Comparison of ENCODE assay signal across 9 cellular contexts in the genomic region with DNA sequence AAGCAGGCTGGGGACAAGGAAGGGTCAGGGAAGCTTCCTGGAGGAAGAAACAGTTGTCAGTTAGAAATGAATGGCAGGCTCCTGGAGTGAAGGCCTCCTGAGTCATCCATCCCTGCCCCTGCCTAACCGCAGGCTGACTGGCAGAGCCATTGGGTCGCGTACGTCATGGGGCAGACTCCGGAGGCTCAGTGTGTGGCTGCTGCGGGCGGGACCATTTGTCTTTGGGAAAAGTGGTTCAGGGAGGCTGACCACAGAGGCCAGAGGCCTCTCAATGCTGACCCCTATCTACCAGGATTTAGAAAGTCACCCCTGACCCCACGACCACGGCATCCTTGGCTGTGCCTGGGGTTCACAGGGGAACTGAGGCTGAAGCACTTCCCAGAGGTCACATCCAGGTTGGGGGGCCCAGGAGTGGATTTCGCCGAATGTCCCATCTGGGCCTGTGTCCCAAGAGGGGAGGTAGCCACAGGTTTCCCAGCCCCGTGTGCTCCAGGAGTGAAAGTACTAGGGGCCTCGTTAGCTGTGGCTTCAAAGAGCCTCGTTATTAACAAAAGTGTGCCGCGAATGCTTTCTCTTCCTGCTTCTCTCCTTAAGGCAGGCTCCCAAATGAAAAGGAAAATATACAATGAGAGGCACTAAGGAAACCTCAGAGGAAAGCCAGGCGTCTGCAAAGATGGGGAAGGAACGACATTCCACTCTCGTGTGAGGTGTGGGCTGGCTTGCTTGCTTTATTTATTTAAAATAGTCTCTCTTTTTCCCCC. TPM values are rescaled to one million over a fixed set of nuclear protein-coding genes. Genes with fewer than 3 reads are reported as not detected.
DNase-seq lines count a peak whose midpoint lies in the region; ATAC-seq, FAIRE-seq and TF ChIP-seq lines count a peak whose summit lies in the region.
"Had no signal": no experiment of that assay in that cellular context is flagged by ENCODE, and none has a peak within 500 bp of the region (broad histone marks: within the 10 kb centered on the region; RNA-seq: fewer than 3 reads in every experiment).

No MANE protein-coding gene starts in this region.

- TF ChIP-seq CTCF in AG10803 (conservative IDR thresholded peaks at IDR 0.05; ENCODE audit: low read length) (no peak), K562 (IDR thresholded peaks at IDR 0.05 in 2 of 3, conservative IDR thresholded peaks at IDR 0.05 in 1 of 3; ENCODE audit: insufficient read depth in 2 of 3, low read depth in 1 of 3, low read length in 3 of 3) (peak; percentile 20 to 43 (median 38); a peak in 5 of 6 replicates)

- peaks cover 13 to 57% of the 10 kb centered on the region in 2 experiments for H3K4me1 ChIP-seq in K562 (replicated peaks in 1 of 2; ENCODE audit: control insufficient read depth in 2 of 2, insufficient read depth in 2 of 2, low read length in 2 of 2)
- H3K4me1 ChIP-seq in mesenchymal stem cell (ENCODE audit: control insufficient read depth, insufficient read depth, low read depth, low read length): peaks cover 44% of the 10 kb centered on the region

- no peak overlapping the region for H2AK5ac ChIP-seq in mesenchymal stem cell (ENCODE audit: low read length, severe bottlenecking)

- H3K23ac ChIP-seq in mesenchymal stem cell (ENCODE audit: low read length in 2 of 2): no peak overlapping the region

- no peak for TF ChIP-seq POLR2A in K562 (conservative IDR thresholded peaks at IDR 0.05)

- H3K27me3 ChIP-seq in K562 (ENCODE audit: control insufficient read depth in 2 of 2, insufficient read depth in 2 of 2, low read length in 2 of 2) (no peaks in the 10 kb centered on the region), mesenchymal stem cell (ENCODE audit: control insufficient read depth in 1 of 2, insufficient read depth in 1 of 2, low read length in 2 of 2) (peaks cover 8 to 19% of the 10 kb centered on the region in 2 experiments)

- CTCF ChIA-PET in K562 (lab: Yijun Ruan, JAX; ENCODE audit: low intra/inter-chr PET ratio): no interaction called here

- no peaks in the 10 kb centered on the region for H3K79me2 ChIP-seq in K562 (ENCODE audit: control insufficient read depth, insufficient read depth, low read length)

- no peaks in the 10 kb centered on the region for H3K79me1 ChIP-seq in mesenchymal stem cell (replicated peaks; ENCODE audit: low read length, poor library complexity, severe bottlenecking)

- TF ChIP-seq EP300 in K562 (IDR thresholded peaks at IDR 0.05; ENCODE audit: low read length): 0 out of 2 replicates have a peak, but pooled peaks have one; percentile 11

- H3K4ac ChIP-seq in mesenchymal stem cell (ENCODE audit: low read depth in 1 of 2, low read length in 2 of 2): no peak overlapping the region

- H3K18ac ChIP-seq in mesenchymal stem cell (ENCODE audit: low read depth in 1 of 2, low read length in 2 of 2): peak overlapping the region in 1 of 2 experiments; percentile 56

- H3K27ac ChIP-seq in K562 (ENCODE audit: extremely low read depth, low read depth, low read length) (no peak overlapping the region), mesenchymal stem cell (ENCODE audit: low read length, poor library complexity, severe bottlenecking) (peak overlapping the region; percentile 14)

- H3K9ac ChIP-seq in K562 (ENCODE audit: insufficient read depth in 1 of 2, low read depth in 2 of 2, low read length in 2 of 2): no peak overlapping the region; a peak in 1 of 4 replicates
- H3K9ac ChIP-seq in mesenchymal stem cell (ENCODE audit: low read length): no peak overlapping the region

- peak in 1 of 2 experiments; percentile 29; a peak in 2 of 4 replicates for TF ChIP-seq RAD21 in K562 (CRISPR knock-in tag; conservative IDR thresholded peaks at IDR 0.05 in 1 of 2, IDR thresholded peaks at IDR 0.05 in 1 of 2)

- no peak overlapping the region for H2BK120ac ChIP-seq in mesenchymal stem cell (ENCODE audit: low read depth, low read length)

- H3K4me3 ChIP-seq in AG10803 (ENCODE audit: low read length): no peak overlapping the region
- H3K4me3 ChIP-seq in K562: no peak overlapping the region
- H3K4me3 ChIP-seq in mesenchymal stem cell (ENCODE audit: insufficient read depth in 1 of 2, low read depth in 1 of 2, low read length in 2 of 2): no peak overlapping the region

- no peak overlapping the region for H3K14ac ChIP-seq in mesenchymal stem cell (ENCODE audit: low read length in 2 of 2)

- POLR2A ChIA-PET in K562 (lab: Yijun Ruan, JAX): interaction anchor here (0.6 to 1.4 kb wide), 3 partner anchors 10 to 20 kb away, joined by 3 read pairs; no protein-coding TSS in a partner anchor

- H4K8ac ChIP-seq in mesenchymal stem cell (ENCODE audit: low read length): peak overlapping the region; percentile 58

- no TSS peak for BruUV-seq in K562 (replicated peaks; lab: Mats Ljungman, UMichigan)

- H4K91ac ChIP-seq in mesenchymal stem cell (ENCODE audit: low read length): peak overlapping the region; percentile 14

- in situ Hi-C loops in KBM-7 (cut with MboI; ENCODE audit: low pct_unique_long_range_greater_than_20kb, low sequenced_read_pairs) (no loop called here), K562 (cut with MboI) (no loop called here)

- no peak overlapping the region for H2BK15ac ChIP-seq in mesenchymal stem cell (ENCODE audit: low read depth, poor library complexity, severe bottlenecking)

- H4K20me1 ChIP-seq in K562 (replicated peaks; ENCODE audit: control insufficient read depth, insufficient read depth, low read length): peaks cover 39% of the 10 kb centered on the region

- DNase-seq in AG10803 (ENCODE audit: low read depth) (peak; percentile 57), KBM-7 (peak; percentile 45), K562 (ENCODE audit: extremely low read depth in 1 of 4, low spot score in 3 of 4) (peak; percentile 56 to 66 (median 60)), mesenchymal stem cell (peak; percentile 92), T-helper 2 cell (no peak), NCI-H187 treated with DMSO at 0.1 percent for 48 hours (lab: John Stamatoyannopoulos, UW) (no peak), Kasumi-1 (lab: John Stamatoyannopoulos, UW) (no peak)
- DNase-seq: activated CD4-positive, CD25-positive, alpha-beta regulatory T cell treated with anti-CD3 and anti-CD28 coated beads, Interleukin-2, amount 50 U/mL, for 72 hours had no signal

- peak overlapping the region; percentile 47 for H2BK5ac ChIP-seq in mesenchymal stem cell (ENCODE audit: low read depth, low read length, poor library complexity, severe bottlenecking)

- H2AFZ ChIP-seq in K562 (ENCODE audit: low read depth, low read length) (no peak overlapping the region), mesenchymal stem cell (ENCODE audit: low read depth, low read length) (no peak overlapping the region)

- no peak overlapping the region for H3K4me2 ChIP-seq in K562 (ENCODE audit: insufficient read depth, low read length)
- H3K4me2 ChIP-seq in mesenchymal stem cell (ENCODE audit: low read length, poor library complexity, severe bottlenecking): peak overlapping the region; percentile 29

- H3K9me3 ChIP-seq in K562 (replicated peaks; ENCODE audit: control insufficient read depth, insufficient read depth, low read depth, low read length) (no peaks in the 10 kb centered on the region), mesenchymal stem cell (ENCODE audit: control insufficient read depth, low read length) (no peaks in the 10 kb centered on the region)

- peak; percentile 29 for ATAC-seq in K562
- ATAC-seq in HG03354 (IDR thresholded peaks at IDR 0.05; ENCODE audit: poor library complexity, severe bottlenecking, unreplicated experiment): no peak

- H3K36me3 ChIP-seq in K562 (ENCODE audit: control insufficient read depth, insufficient read depth, low read length) (no peaks in the 10 kb centered on the region), mesenchymal stem cell (ENCODE audit: control insufficient read depth in 1 of 2, insufficient read depth in 2 of 2, low read depth in 1 of 2, low read length in 2 of 2) (no peaks in the 10 kb centered on the region)

- intact Hi-C loops in K562 (cut with micrococcal nuclease): loop anchor here (5.0 to 10.0 kb wide), 2 partner anchors 53 to 90 kb away; no protein-coding TSS in a partner anchor

- FAIRE-seq in K562 (lab: Jason Lieb, UNC): peak; percentile 35

- WGBS in K562 (ENCODE audit: insufficient coverage, low coverage, missing lambda C conversion rate): 29% methylated on average over 19 of the region's 19 CpGs
- WGBS in mesenchymal stem cell: 20% methylated on average over 19 of the region's 19 CpGs

- no peaks in the 10 kb centered on the region for H3K9me1 ChIP-seq in K562 (ENCODE audit: control insufficient read depth, insufficient read depth, low read length)

- no peak overlapping the region for H2BK12ac ChIP-seq in mesenchymal stem cell (ENCODE audit: low read length in 2 of 2)

TF ChIP-seq in K562, 482 proteins besides CTCF, POLR2A, EP300 and RAD21 (continues in another document):
- TF ChIP-seq NR2C1 (IDR thresholded peaks at IDR 0.05): peak; percentile 33; the same call in 1 of the 2 replicates
- TF ChIP-seq NR2C1 (tag; IDR thresholded peaks at IDR 0.05): peak; percentile 71; the same call in 1 of the 2 replicates
- TF ChIP-seq DIDO1 (tag; IDR thresholded peaks at IDR 0.05; ENCODE audit: low read depth): no peak
- TF ChIP-seq ZNF589 (CRISPR knock-in tag; IDR thresholded peaks at IDR 0.05; ENCODE audit: low read depth): 0 out of 2 replicates have a peak, but pooled peaks have one; percentile 57
- no peak for TF ChIP-seq COPS2 (conservative IDR thresholded peaks at IDR 0.05)
- peak; percentile 68; the same call in 1 of the 2 replicates for TF ChIP-seq RUNX1 (IDR thresholded peaks at IDR 0.05; ENCODE audit: low read depth)
- TF ChIP-seq ZNF444 (CRISPR knock-in tag; IDR thresholded peaks at IDR 0.05): no peak
- TF ChIP-seq MEIS2 (IDR thresholded peaks at IDR 0.05; ENCODE audit: partially characterized antibody): peak; percentile 68

RNA-seq across cellular contexts. Expression of a gene that starts 58.9 kb away (rescaled TPM):
- total RNA-seq in K562 (2011; cell fraction: chromatin; rRNA removed; ENCODE audit: low replicate concordance): not detected in 2 replicates
- total RNA-seq in K562 (2011; cell fraction: nucleolus; rRNA removed): not detected in 2 replicates
- total RNA-seq in K562 (2011; cell fraction: nucleoplasm; rRNA removed): not detected in 2 replicates
- total RNA-seq in K562 (2014; rRNA removed) (not detected in 2 replicates), K562 (2014; rRNA removed; fragmentation: Illumina TruSeq; extraction: Trizol) (not detected in 2 replicates), K562 (2015; rRNA removed; fragmentation: Illumina TruSeq; extraction: Trizol) (not detected in 2 replicates), K562 (2021) (not detected in 2 replicates)
- polyA plus RNA-seq in K562 (2011; rRNA removed) (not detected in 2 replicates), K562 (2014; fragmentation: Illumina TruSeq; extraction: Trizol) (not detected in 2 replicates), K562 (2014; fragmentation: Nextera tagmentation; extraction: Ambion mirVana) (not detected), K562 (2014; rRNA removed) (not detected in 2 replicates)
- polyA plus RNA-seq in K562 (2011; cell fraction: cytosol; rRNA removed): not detected in 2 replicates
- polyA plus RNA-seq in K562 (2011; cell fraction: nucleus; rRNA removed): not detected in 2 replicates
- polyA plus RNA-seq in K562 (2012): 0.14 and 0.75 TPM in 2 replicates
- not detected in 2 replicates for polyA minus RNA-seq in K562 (2011; rRNA and poly(A)+ RNA removed)
- polyA minus RNA-seq in K562 (2011; cell fraction: cytosol; rRNA and poly(A)+ RNA removed): not detected in 2 replicates
- polyA minus RNA-seq in K562 (2011; cell fraction: nucleus; rRNA and poly(A)+ RNA removed): not detected in 2 replicates
- polyA plus RNA-seq in mesenchymal stem cell (2013, experiment 1 of 2): 0.11 TPM
- 0.10 TPM for polyA plus RNA-seq in mesenchymal stem cell (2013, experiment 2 of 2)

Comparison
In these comparisons a context has a peak if more than half of its experiments do, and no peak if none do; other contexts are left out.
1. DNase-seq: peak in AG10803 (single experiment), KBM-7 (single experiment), K562 (4 of 4) and mesenchymal stem cell (single experiment); none in T-helper 2 cell (0 of 5), NCI-H187 treated with DMSO at 0.1 percent for 48 hours (single experiment) and Kasumi-1 (0 of 2).